18 cellular contexts compared by ENCODE assay signal in the genomic region with DNA sequence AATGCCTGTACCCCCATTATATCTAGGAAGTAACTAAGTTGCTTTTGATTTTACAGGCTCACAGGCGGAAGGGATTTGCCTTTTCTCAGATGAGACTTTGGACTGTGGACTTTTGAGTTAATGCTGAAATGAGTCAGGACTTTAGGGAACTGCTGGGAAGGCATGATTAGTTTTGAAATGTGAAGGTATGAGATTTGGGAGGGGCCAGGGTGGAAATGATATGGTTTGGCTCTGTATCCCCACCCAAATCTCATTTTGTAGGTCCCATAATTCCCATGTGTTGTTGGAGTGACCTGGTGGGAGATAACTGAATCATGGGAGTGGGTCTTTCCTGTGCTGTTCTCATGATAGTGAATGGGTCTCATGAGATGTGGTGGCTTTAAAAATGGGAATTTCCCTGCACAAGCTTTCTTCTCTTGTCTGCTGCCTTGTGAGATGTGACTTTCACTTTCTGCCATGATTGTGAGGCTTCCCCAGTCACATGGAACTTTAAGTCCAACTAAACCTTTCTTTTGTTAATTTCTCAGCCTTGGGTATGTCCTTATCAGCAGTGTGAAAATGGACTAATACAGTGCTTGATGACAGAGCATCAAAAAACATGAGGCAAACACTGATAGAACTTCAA.
A peak's percentile ranks its signal among the peaks of the same experiment; 100 is the strongest.
DNase-seq lines count a peak whose midpoint lies in the region; ATAC-seq, FAIRE-seq and TF ChIP-seq lines count a peak whose summit lies in the region.
"Had no signal": no experiment of that assay in that cellular context is flagged by ENCODE, and none has a peak within 500 bp of the region (broad histone marks: within the 10 kb centered on the region; RNA-seq: fewer than 3 reads in every experiment).

No MANE protein-coding gene starts in this region.

- H3K4me2 ChIP-seq in OCI-LY3 (ENCODE audit: low read length), result 0 out of 2 replicates have a peak overlapping the region, but pooled peaks have one; percentile 2

- TF ChIP-seq CTCF in OCI-LY3 (IDR thresholded peaks at IDR 0.05; ENCODE audit: low read depth, low read length), result no peak
- TF ChIP-seq CTCF in liver (IDR thresholded peaks at IDR 0.05; ENCODE audit: low read depth, low read length, missing input control), result no peak
- no peak for TF ChIP-seq CTCF in esophagus squamous epithelium (IDR thresholded peaks at IDR 0.05)

- H3K27ac ChIP-seq in OCI-LY3 (ENCODE audit: low read length) (peak overlapping the region; percentile 31; the same call in 1 of the 2 replicates), liver (ENCODE audit: low read depth in 1 of 2, low read length in 2 of 2) (no peak overlapping the region), esophagus squamous epithelium (no peak overlapping the region)
- H3K27ac ChIP-seq: GM23248 had no signal

- peaks cover 25% of the 10 kb centered on the region for H3K4me1 ChIP-seq in OCI-LY3 (ENCODE audit: low read length)
- H3K4me1 ChIP-seq in liver (ENCODE audit: control insufficient read depth in 4 of 4, insufficient read depth in 4 of 4, low read length in 3 of 4), result peaks cover 0 to 11% (median 5%) of the 10 kb centered on the region in 4 donors
- no peaks in the 10 kb centered on the region for H3K4me1 ChIP-seq in esophagus squamous epithelium

- no peak overlapping the region for H3K4me3 ChIP-seq in OCI-LY3 (ENCODE audit: low read length)
- no peak overlapping the region for H3K4me3 ChIP-seq in liver (ENCODE audit: low read depth in 1 of 3, low read length in 3 of 3)
- H3K4me3 ChIP-seq in esophagus squamous epithelium, result no peak overlapping the region
- H3K4me3 ChIP-seq: GM23248 had no signal

- H3K9ac ChIP-seq in OCI-LY3 (ENCODE audit: low read length), result no peak overlapping the region
- H3K9ac ChIP-seq in liver (ENCODE audit: low read depth in 1 of 2, low read length in 2 of 2), result no peak overlapping the region
- H3K9ac ChIP-seq: GM23248 had no signal

- WGBS in liver, result 31% methylated on average over 1 of the region's 1 CpG
- 56 to 70% methylated on average over 1 of the region's 1 CpG for WGBS in esophagus squamous epithelium, 2 donors

- no peaks in the 10 kb centered on the region for H4K20me1 ChIP-seq in OCI-LY3 (ENCODE audit: insufficient read depth, low read length)

- peak in 1 of 2 donors; percentile 32 for TF ChIP-seq RAD21 in liver (IDR thresholded peaks at IDR 0.05)

- peaks cover 27% of the 10 kb centered on the region for H3K36me3 ChIP-seq in OCI-LY3 (replicated peaks; ENCODE audit: low read depth, low read length)
- no peaks in the 10 kb centered on the region for H3K36me3 ChIP-seq in liver (ENCODE audit: control insufficient read depth in 4 of 4, insufficient read depth in 3 of 4, low read depth in 1 of 4, low read length in 3 of 4)
- H3K36me3 ChIP-seq in esophagus squamous epithelium, result no peaks in the 10 kb centered on the region

- peak overlapping the region; percentile 43; the same call in 1 of the 2 replicates for H2AFZ ChIP-seq in OCI-LY3 (ENCODE audit: low read depth, low read length)
- H2AFZ ChIP-seq: GM23248 had no signal

- intact Hi-C loops in esophagus squamous epithelium (cut with DNase I), result no loop called here

- no peaks in the 10 kb centered on the region for H3K27me3 ChIP-seq in OCI-LY3 (ENCODE audit: low read depth, low read length)
- H3K27me3 ChIP-seq in liver (ENCODE audit: control insufficient read depth in 4 of 4, insufficient read depth in 4 of 4, low read length in 3 of 4), result no peaks in the 10 kb centered on the region
- no peaks in the 10 kb centered on the region for H3K27me3 ChIP-seq in esophagus squamous epithelium

- peak; percentile 42 for ATAC-seq in GM21786 (IDR thresholded peaks at IDR 0.05; ENCODE audit: unreplicated experiment)
- ATAC-seq: HCT116 had no signal

- no peaks in the 10 kb centered on the region for H3K79me2 ChIP-seq in OCI-LY3 (ENCODE audit: low read length)

- peaks cover 34% of the 10 kb centered on the region; the same call in 1 of the 2 replicates for H3K9me3 ChIP-seq in OCI-LY3 (ENCODE audit: insufficient read depth, low read length)
- H3K9me3 ChIP-seq in liver (ENCODE audit: control insufficient read depth in 4 of 4, low read length in 3 of 4), result peaks cover 0 to 7% (median 3%) of the 10 kb centered on the region in 4 donors
- H3K9me3 ChIP-seq in esophagus squamous epithelium, result peaks cover 0 to 7% (median 3%) of the 10 kb centered on the region in 3 donors

- no peak for TF ChIP-seq POLR2A in GM12891 (IDR thresholded peaks at IDR 0.05; ENCODE audit: low read depth, low read length)
- no peak for TF ChIP-seq POLR2A in esophagus squamous epithelium (IDR thresholded peaks at IDR 0.05)

- DNase-seq in GM12891 (ENCODE audit: insufficient read length, low spot score) (no peak), esophagus squamous epithelium (lab: John Stamatoyannopoulos, UW) (no peak), NCI-H2029 (lab: John Stamatoyannopoulos, UW) (no peak), NCI-H1417 (lab: John Stamatoyannopoulos, UW) (no peak), urothelium cell line (ENCODE audit: low spot score) (no peak)
- DNase-seq: 8988T; C1 segment of cervical spinal cord; Calu3; CD4-positive, alpha-beta T cell; DMS 273 treated with DMSO at 0.1 percent for 48 hours; DMS79; GM23248; KG1 had no signal

- FAIRE-seq in GM12891 (lab: Jason Lieb, UNC) (no peak), urothelium cell line (lab: Jason Lieb, UNC) (no peak)
- FAIRE-seq: H54 had no signal

TF ChIP-seq in GM12891, 5 proteins besides CTCF, POLR2A, EP300 and RAD21:
- TF ChIP-seq SPI1 (IDR thresholded peaks at IDR 0.05; ENCODE audit: low read depth, low read length), result 0 out of 2 replicates have a peak, but pooled peaks have one; percentile 6
- no peak for TF ChIP-seq POLR2AphosphoS5 (IDR thresholded peaks at IDR 0.05; ENCODE audit: low read depth, low read length)
TF ChIP-seq in GM12891: peak in this region for 1.

TF ChIP-seq in liver, 16 proteins besides CTCF, POLR2A, EP300 and RAD21:
- TF ChIP-seq TAF1 (conservative IDR thresholded peaks at IDR 0.05) (no peak), RXRA (IDR thresholded peaks at IDR 0.05) (peak; percentile 9 to 14), YY1 (IDR thresholded peaks at IDR 0.05) (no peak), JUND (IDR thresholded peaks at IDR 0.05) (peak; percentile 69 to 88), GABPA (IDR thresholded peaks at IDR 0.05 in 1 of 2, conservative IDR thresholded peaks at IDR 0.05 in 1 of 2) (no peak), HNF4A (conservative IDR thresholded peaks at IDR 0.05) (peak; percentile 95 to 97), NR2F2 (IDR thresholded peaks at IDR 0.05) (no peak), FOXA1 (IDR thresholded peaks at IDR 0.05) (no peak), SP1 (IDR thresholded peaks at IDR 0.05) (peak; percentile 92), FOXA2 (IDR thresholded peaks at IDR 0.05) (no peak), HNF4G (IDR thresholded peaks at IDR 0.05) (peak; percentile 93), EGR1 (IDR thresholded peaks at IDR 0.05; ENCODE audit: low read depth in 2 of 2) (no peak)
- TF ChIP-seq, protein P1, sequence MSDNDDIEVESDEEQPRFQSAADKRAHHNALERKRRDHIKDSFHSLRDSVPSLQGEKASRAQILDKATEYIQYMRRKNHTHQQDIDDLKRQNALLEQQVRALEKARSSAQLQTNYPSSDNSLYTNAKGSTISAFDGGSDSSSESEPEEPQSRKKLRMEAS (IDR thresholded peaks at IDR 0.05), result no peak
- TF ChIP-seq, protein P2, sequence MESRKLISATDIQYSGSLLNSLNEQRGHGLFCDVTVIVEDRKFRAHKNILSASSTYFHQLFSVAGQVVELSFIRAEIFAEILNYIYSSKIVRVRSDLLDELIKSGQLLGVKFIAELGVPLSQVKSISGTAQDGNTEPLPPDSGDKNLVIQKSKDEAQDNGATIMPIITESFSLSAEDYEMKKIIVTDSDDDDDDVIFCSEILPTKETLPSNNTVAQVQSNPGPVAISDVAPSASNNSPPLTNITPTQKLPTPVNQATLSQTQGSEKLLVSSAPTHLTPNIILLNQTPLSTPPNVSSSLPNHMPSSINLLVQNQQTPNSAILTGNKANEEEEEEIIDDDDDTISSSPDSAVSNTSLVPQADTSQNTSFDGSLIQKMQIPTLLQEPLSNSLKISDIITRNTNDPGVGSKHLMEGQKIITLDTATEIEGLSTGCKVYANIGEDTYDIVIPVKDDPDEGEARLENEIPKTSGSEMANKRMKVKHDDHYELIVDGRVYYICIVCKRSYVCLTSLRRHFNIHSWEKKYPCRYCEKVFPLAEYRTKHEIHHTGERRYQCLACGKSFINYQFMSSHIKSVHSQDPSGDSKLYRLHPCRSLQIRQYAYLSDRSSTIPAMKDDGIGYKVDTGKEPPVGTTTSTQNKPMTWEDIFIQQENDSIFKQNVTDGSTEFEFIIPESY (IDR thresholded peaks at IDR 0.05), result peak; percentile 23
- TF ChIP-seq, protein P3, sequence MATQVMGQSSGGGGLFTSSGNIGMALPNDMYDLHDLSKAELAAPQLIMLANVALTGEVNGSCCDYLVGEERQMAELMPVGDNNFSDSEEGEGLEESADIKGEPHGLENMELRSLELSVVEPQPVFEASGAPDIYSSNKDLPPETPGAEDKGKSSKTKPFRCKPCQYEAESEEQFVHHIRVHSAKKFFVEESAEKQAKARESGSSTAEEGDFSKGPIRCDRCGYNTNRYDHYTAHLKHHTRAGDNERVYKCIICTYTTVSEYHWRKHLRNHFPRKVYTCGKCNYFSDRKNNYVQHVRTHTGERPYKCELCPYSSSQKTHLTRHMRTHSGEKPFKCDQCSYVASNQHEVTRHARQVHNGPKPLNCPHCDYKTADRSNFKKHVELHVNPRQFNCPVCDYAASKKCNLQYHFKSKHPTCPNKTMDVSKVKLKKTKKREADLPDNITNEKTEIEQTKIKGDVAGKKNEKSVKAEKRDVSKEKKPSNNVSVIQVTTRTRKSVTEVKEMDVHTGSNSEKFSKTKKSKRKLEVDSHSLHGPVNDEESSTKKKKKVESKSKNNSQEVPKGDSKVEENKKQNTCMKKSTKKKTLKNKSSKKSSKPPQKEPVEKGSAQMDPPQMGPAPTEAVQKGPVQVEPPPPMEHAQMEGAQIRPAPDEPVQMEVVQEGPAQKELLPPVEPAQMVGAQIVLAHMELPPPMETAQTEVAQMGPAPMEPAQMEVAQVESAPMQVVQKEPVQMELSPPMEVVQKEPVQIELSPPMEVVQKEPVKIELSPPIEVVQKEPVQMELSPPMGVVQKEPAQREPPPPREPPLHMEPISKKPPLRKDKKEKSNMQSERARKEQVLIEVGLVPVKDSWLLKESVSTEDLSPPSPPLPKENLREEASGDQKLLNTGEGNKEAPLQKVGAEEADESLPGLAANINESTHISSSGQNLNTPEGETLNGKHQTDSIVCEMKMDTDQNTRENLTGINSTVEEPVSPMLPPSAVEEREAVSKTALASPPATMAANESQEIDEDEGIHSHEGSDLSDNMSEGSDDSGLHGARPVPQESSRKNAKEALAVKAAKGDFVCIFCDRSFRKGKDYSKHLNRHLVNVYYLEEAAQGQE (IDR thresholded peaks at IDR 0.05), result no peak
- TF ChIP-seq, protein P4, sequence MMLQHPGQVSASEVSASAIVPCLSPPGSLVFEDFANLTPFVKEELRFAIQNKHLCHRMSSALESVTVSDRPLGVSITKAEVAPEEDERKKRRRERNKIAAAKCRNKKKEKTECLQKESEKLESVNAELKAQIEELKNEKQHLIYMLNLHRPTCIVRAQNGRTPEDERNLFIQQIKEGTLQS (IDR thresholded peaks at IDR 0.05), result peak; percentile 50
TF ChIP-seq in liver: peak in this region for 7.
